In genomic region chr5:72307968-72308852, GRCh38 we compare ENCODE assay signal across 1 cellular context.
TF ChIP-seq lines count a peak whose summit lies in the region.

No MANE protein-coding gene starts in this region.

TF ChIP-seq in HepG2, 621 proteins besides CTCF, POLR2A, EP300 and RAD21 (continued from another document and continues in another):
- TF ChIP-seq GLMP (CRISPR knock-in tag; IDR thresholded peaks at IDR 0.05; ENCODE audit: borderline replicate concordance) (no peak; the same call in 1 of the 2 replicates), U2AF2 (IDR thresholded peaks at IDR 0.05; ENCODE audit: low read depth, low read length) (no peak), HOXA9 (CRISPR knock-in tag; IDR thresholded peaks at IDR 0.05; ENCODE audit: borderline replicate concordance) (0 out of 2 replicates have a peak, but pooled peaks have one; percentile 44), MYPOP (CRISPR knock-in tag; IDR thresholded peaks at IDR 0.05) (peak; percentile 97), NFE2 (CRISPR knock-in tag; IDR thresholded peaks at IDR 0.05) (no peak), ELF4 (CRISPR knock-in tag; IDR thresholded peaks at IDR 0.05; ENCODE audit: borderline replicate concordance) (no peak), ZFP36L2 (CRISPR knock-in tag; IDR thresholded peaks at IDR 0.05) (no peak), MED8 (CRISPR knock-in tag; IDR thresholded peaks at IDR 0.05; ENCODE audit: insufficient replicate concordance) (peak; percentile 96), ZBTB2 (CRISPR knock-in tag; IDR thresholded peaks at IDR 0.05; ENCODE audit: low read depth) (no peak; the same call in 1 of the 2 replicates), ZNF597 (CRISPR knock-in tag; IDR thresholded peaks at IDR 0.05) (no peak), CSRNP2 (CRISPR knock-in tag; conservative IDR thresholded peaks at IDR 0.05; ENCODE audit: low read depth) (no peak), ZNF251 (CRISPR knock-in tag; IDR thresholded peaks at IDR 0.05) (peak; percentile 22; the same call in 1 of the 2 replicates), RFX3 (CRISPR knock-in tag; IDR thresholded peaks at IDR 0.05) (no peak), KMT2B (CRISPR knock-in tag; IDR thresholded peaks at IDR 0.05) (peak; percentile 91), ZFP90 (CRISPR knock-in tag; IDR thresholded peaks at IDR 0.05; ENCODE audit: borderline replicate concordance) (peak; percentile 44; the same call in 1 of the 2 replicates), ZNF550 (CRISPR knock-in tag; IDR thresholded peaks at IDR 0.05; ENCODE audit: borderline replicate concordance) (peak; percentile 91; the same call in 1 of the 2 replicates), ZNF329 (CRISPR knock-in tag; IDR thresholded peaks at IDR 0.05; ENCODE audit: low read depth) (peak; percentile 85), ZBTB33 (CRISPR knock-in tag; IDR thresholded peaks at IDR 0.05) (0 out of 2 replicates have a peak, but pooled peaks have one; percentile 6), SMC3 (IDR thresholded peaks at IDR 0.05; ENCODE audit: low read length) (peak; percentile 51), ZFYVE20 (CRISPR knock-in tag; IDR thresholded peaks at IDR 0.05; ENCODE audit: borderline replicate concordance, low read depth) (0 out of 2 replicates have a peak, but pooled peaks have one; percentile 65), ZNF292 (CRISPR knock-in tag; IDR thresholded peaks at IDR 0.05; ENCODE audit: borderline replicate concordance, low read depth) (peak; percentile 86), RFXANK (CRISPR knock-in tag; IDR thresholded peaks at IDR 0.05) (0 out of 2 replicates have a peak, but pooled peaks have one; percentile 55), ZNF230 (CRISPR knock-in tag; IDR thresholded peaks at IDR 0.05) (peak; percentile 95; the same call in 1 of the 2 replicates), ZNF335 (CRISPR knock-in tag; IDR thresholded peaks at IDR 0.05) (peak; percentile 79; the same call in 1 of the 2 replicates), NONO (IDR thresholded peaks at IDR 0.05) (no peak), NONO (CRISPR knock-in tag; conservative IDR thresholded peaks at IDR 0.05) (peak; percentile 95), RXRA (CRISPR knock-in tag; IDR thresholded peaks at IDR 0.05) (peak; percentile 60; the same call in 1 of the 2 replicates), ZNF724P (CRISPR knock-in tag; IDR thresholded peaks at IDR 0.05; ENCODE audit: borderline replicate concordance) (no peak; the same call in 1 of the 2 replicates), ZNF124 (CRISPR knock-in tag; IDR thresholded peaks at IDR 0.05) (no peak), ZBTB7B (CRISPR knock-in tag; IDR thresholded peaks at IDR 0.05) (peak; percentile 91), ZNF503 (CRISPR knock-in tag; IDR thresholded peaks at IDR 0.05) (peak; percentile 35; the same call in 1 of the 2 replicates), ZNF224 (CRISPR knock-in tag; IDR thresholded peaks at IDR 0.05) (peak; percentile 56; the same call in 1 of the 2 replicates), NKX3-1 (CRISPR knock-in tag; IDR thresholded peaks at IDR 0.05) (peak; percentile 84), ZNF12 (CRISPR knock-in tag; IDR thresholded peaks at IDR 0.05) (0 out of 2 replicates have a peak, but pooled peaks have one; percentile 3), ZNF766 (CRISPR knock-in tag; IDR thresholded peaks at IDR 0.05; ENCODE audit: borderline replicate concordance) (peak; percentile 64; the same call in 1 of the 2 replicates), TEAD2 (CRISPR knock-in tag; IDR thresholded peaks at IDR 0.05) (peak; percentile 53; the same call in 1 of the 2 replicates), ZNF75D (CRISPR knock-in tag; IDR thresholded peaks at IDR 0.05; ENCODE audit: borderline replicate concordance) (0 out of 2 replicates have a peak, but pooled peaks have one; percentile 75), CREB1 (IDR thresholded peaks at IDR 0.05) (peak; percentile 48; the same call in 1 of the 2 replicates), CREB1 (CRISPR knock-in tag; IDR thresholded peaks at IDR 0.05) (peak; percentile 60; the same call in 1 of the 2 replicates), MIER3 (CRISPR knock-in tag; IDR thresholded peaks at IDR 0.05; ENCODE audit: borderline replicate concordance) (peak; percentile 58; the same call in 1 of the 2 replicates), ZNF782 (CRISPR knock-in tag; IDR thresholded peaks at IDR 0.05; ENCODE audit: borderline replicate concordance) (peak; percentile 84; the same call in 1 of the 2 replicates), MEIS1 (CRISPR knock-in tag; IDR thresholded peaks at IDR 0.05; ENCODE audit: borderline replicate concordance) (peak; percentile 93), ZNF83 (CRISPR knock-in tag; IDR thresholded peaks at IDR 0.05; ENCODE audit: borderline replicate concordance) (peak; percentile 97; the same call in 1 of the 2 replicates), UBTF (CRISPR knock-in tag; IDR thresholded peaks at IDR 0.05) (peak; percentile 99), KDM5B (CRISPR knock-in tag; IDR thresholded peaks at IDR 0.05; ENCODE audit: borderline replicate concordance) (peak; percentile 98), SP4 (CRISPR knock-in tag; IDR thresholded peaks at IDR 0.05) (peak; percentile 79), SMYD3 (CRISPR knock-in tag; IDR thresholded peaks at IDR 0.05) (peak; percentile 91), ZNF660 (CRISPR knock-in tag; IDR thresholded peaks at IDR 0.05; ENCODE audit: borderline replicate concordance, low read depth) (0 out of 2 replicates have a peak, but pooled peaks have one; percentile 72), MNT (IDR thresholded peaks at IDR 0.05) (peak; percentile 52), ZNF263 (CRISPR knock-in tag; IDR thresholded peaks at IDR 0.05) (peak; percentile 55)
